Comparison of ENCODE assay signal across 33 cellular contexts in genomic region chr2:114345246-114345645, GRCh38.
"Had no signal": no experiment of that assay in that cellular context is flagged by ENCODE, and none has a peak within 500 bp of the region (broad histone marks: within the 10 kb centered on the region; RNA-seq: fewer than 3 reads in every experiment).

No MANE protein-coding gene starts in this region.

- H3K27me3 ChIP-seq: adrenal gland, ascending aorta, body of pancreas, brain microvascular endothelial cell, breast epithelium, cardiac muscle cell had no signal

- H3K9me3 ChIP-seq: adrenal gland, ascending aorta, body of pancreas, breast epithelium had no signal

- DNase-seq: activated effector memory CD4-positive, alpha-beta T cell treated with anti-CD3 and anti-CD28 coated beads, Interleukin-2, amount 50 U/mL, for 16 hours; activated effector memory CD4-positive, alpha-beta T cell treated with Interleukin-2 at 50 U/mL for 16 hours; activated gamma-delta T cell; activated gamma-delta T cell treated with Interleukin-2 at 50 U/mL for 16 hours; activated naive CD4-positive, alpha-beta T cell; activated naive CD4-positive, alpha-beta T cell treated with anti-CD3 and anti-CD28 coated beads for 36 hours; activated naive CD4-positive, alpha-beta T cell treated with anti-CD3 and anti-CD28 coated beads, Interleukin-2, amount 10 ng/mL, durations not matched to agents 7 days and 5 days; activated naive CD4-positive, alpha-beta T cell treated with anti-CD3 and anti-CD28 coated beads, Interleukin-2, amount 50 U/mL, for 16 hours; activated naive CD4-positive, alpha-beta T cell treated with Interleukin-2 at 50 U/mL for 16 hours; activated naive CD8-positive, alpha-beta T cell treated with anti-CD3 and anti-CD28 coated beads for 36 hours; activated naive CD8-positive, alpha-beta T cell treated with anti-CD3 and anti-CD28 coated beads, Interleukin-2, amount 10 ng/mL, durations not matched to agents 7 days and 5 days; activated naive CD8-positive, alpha-beta T cell treated with anti-CD3 and anti-CD28 coated beads, Interleukin-2, amount 50 U/mL, for 24 hours; activated T-cell treated with anti-CD3 and anti-CD28 coated beads, Interleukin-2, amount 50 U/mL, for 24 hours; activated T-cell treated with anti-CD3 and anti-CD28 coated beads, Interleukin-2, amount 50 U/mL, for 4 hours; activated T-cell treated with anti-CD3 and anti-CD28 coated beads, Interleukin-2, amount 50 U/mL, for 48 hours; activated T-cell treated with anti-CD3 and anti-CD28 coated beads, Interleukin-2, amount 50 U/mL, for 72 hours; adrenal gland; amniotic stem cell; amygdala; anterior cingulate cortex; aorta; body of pancreas; brain microvascular endothelial cell; caudate nucleus; central memory CD4-positive, alpha-beta T cell; cerebellar nuclear complex had no signal

- H3K36me3 ChIP-seq: adrenal gland, ascending aorta, brain microvascular endothelial cell, breast epithelium, cardiac muscle cell had no signal

- H3K4me3 ChIP-seq: adrenal gland, ascending aorta, body of pancreas, breast epithelium, cardiac muscle cell had no signal

- H3K4me1 ChIP-seq: adrenal gland, ascending aorta, body of pancreas, breast epithelium had no signal

- ATAC-seq: activated naive CD4-positive, alpha-beta T cell treated with anti-CD3 and anti-CD28 coated beads, Interleukin-2, amount 50 U/mL, for 72 hours; activated naive CD8-positive, alpha-beta T cell treated with anti-CD3 and anti-CD28 coated beads, Interleukin-2, amount 50 U/mL, for 24 hours; activated T-cell treated with anti-CD3 and anti-CD28 coated beads, Interleukin-2, amount 50 U/mL, for 4 hours; activated T-cell treated with anti-CD3 and anti-CD28 coated beads, Interleukin-2, amount 50 U/mL, for 72 hours; activated T-helper 17 cell treated with anti-CD3 and anti-CD28 coated beads, Interleukin-2, amount 50 U/mL, for 72 hours; body of pancreas had no signal

- FAIRE-seq: astrocyte, bronchial epithelial cell had no signal

- H3K27ac ChIP-seq: adrenal gland, body of pancreas, brain microvascular endothelial cell, breast epithelium, cardiac muscle cell had no signal
